In the genomic region with DNA sequence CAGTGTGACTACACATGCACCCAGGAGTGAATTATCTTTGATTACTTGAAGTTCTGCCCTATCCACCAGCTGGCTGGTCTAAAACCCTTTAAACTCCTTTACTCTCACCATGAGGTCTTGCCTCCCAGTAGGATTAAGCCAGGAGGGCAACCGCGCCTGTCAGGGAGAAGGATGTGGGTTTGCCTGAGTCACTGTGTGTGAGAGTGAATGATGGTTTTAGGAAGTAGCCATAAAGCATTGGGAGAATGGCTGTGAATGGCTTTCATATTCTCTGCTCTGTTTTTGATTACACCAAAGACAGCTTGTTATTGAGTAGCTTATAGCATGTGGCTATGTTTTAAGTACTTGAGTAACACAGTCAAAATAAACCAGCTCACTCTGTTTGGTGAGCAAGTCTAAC, we compare ENCODE assay signal across 8 cellular contexts.
DNase-seq lines count a peak whose midpoint lies in the region; ATAC-seq and TF ChIP-seq lines count a peak whose summit lies in the region.

No MANE protein-coding gene starts in this region.

- H3K4me1 Mint-ChIP-seq in WTC11, result peaks cover 22% of the 10 kb centered on the region

- intact Hi-C loops in left lung (cut with DNase I), result no loop called here

- peaks cover 20 to 37% of the 10 kb centered on the region in 2 donors for H3K4me1 ChIP-seq in left lung

- H3K27me3 ChIP-seq in left lung (no peaks in the 10 kb centered on the region), H7 (ENCODE audit: control insufficient read depth, insufficient read depth, low read length) (no peaks in the 10 kb centered on the region)

- H3K4me3 ChIP-seq in left lung, result no peak overlapping the region
- no peak overlapping the region for H3K4me3 ChIP-seq in H7 (ENCODE audit: insufficient read depth, low read depth, low read length)

- peak overlapping the region in 1 of 2 donors; percentile 47 for H3K27ac ChIP-seq in left lung
- no peak overlapping the region for H3K27ac ChIP-seq in caudate nucleus (ENCODE audit: low read depth, low read length)

- H3K36me3 Mint-ChIP-seq in WTC11, result no peaks in the 10 kb centered on the region

- no peaks in the 10 kb centered on the region for H3K9me3 Mint-ChIP-seq in WTC11

- no peaks in the 10 kb centered on the region for H3K27me3 Mint-ChIP-seq in WTC11 (ENCODE audit: low read depth)

- no peak for ATAC-seq in WTC11
- ATAC-seq in left lung, result peak; percentile 13
- ATAC-seq in GM21619 (IDR thresholded peaks at IDR 0.05; ENCODE audit: unreplicated experiment), result no peak

- POLR2A ChIA-PET in WTC11 (lab: Charles Lee), result no interaction called here

- no peaks in the 10 kb centered on the region for H3K9me3 ChIP-seq in left lung

- H3K36me3 ChIP-seq in left lung, result no peaks in the 10 kb centered on the region
- no peaks in the 10 kb centered on the region for H3K36me3 ChIP-seq in H7 (replicated peaks; ENCODE audit: control insufficient read depth, insufficient read depth, low read length)

- CTCF ChIA-PET in WTC11 (lab: Charles Lee), result no interaction called here

- H3K4me3 Mint-ChIP-seq in WTC11, result no peak overlapping the region

- no peak for TF ChIP-seq CTCF in WTC11 (IDR thresholded peaks at IDR 0.05)
- TF ChIP-seq CTCF in left lung (IDR thresholded peaks at IDR 0.05), result no peak

- H3K27ac Mint-ChIP-seq in WTC11, result no peak overlapping the region

- DNase-seq in DMS153 treated with DMSO at 0.1 percent for 48 hours (lab: John Stamatoyannopoulos, UW; ENCODE audit: unreplicated experiment) (peak; percentile 86), NCI-H146 (lab: John Stamatoyannopoulos, UW) (peak; percentile 88), WTC11 (ENCODE audit: low spot score) (no peak), left lung (peak in 1 of 2 donors; percentile 54), GM19240 (ENCODE audit: insufficient read length, low spot score) (no peak), H7 (no peak), caudate nucleus (lab: John Stamatoyannopoulos, UW) (no peak)

TF ChIP-seq in WTC11, 78 proteins besides CTCF, POLR2A, EP300 and RAD21:
- TF ChIP-seq ZNF423 (CRISPR knock-in tag; IDR thresholded peaks at IDR 0.05) (peak; percentile 23; the same call in 1 of the 2 replicates), FOXJ3 (CRISPR knock-in tag; IDR thresholded peaks at IDR 0.05; ENCODE audit: borderline replicate concordance) (no peak)
- TF ChIP-seq, protein P1, sequence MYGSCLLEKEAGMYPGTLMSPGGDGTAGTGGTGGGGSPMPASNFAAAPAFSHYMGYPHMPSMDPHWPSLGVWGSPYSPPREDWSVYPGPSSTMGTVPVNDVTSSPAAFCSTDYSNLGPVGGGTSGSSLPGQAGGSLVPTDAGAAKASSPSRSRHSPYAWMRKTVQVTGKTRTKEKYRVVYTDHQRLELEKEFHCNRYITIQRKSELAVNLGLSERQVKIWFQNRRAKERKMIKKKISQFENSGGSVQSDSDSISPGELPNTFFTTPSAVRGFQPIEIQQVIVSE (CRISPR knock-in tag; IDR thresholded peaks at IDR 0.05; ENCODE audit: borderline replicate concordance), result peak; percentile 52; the same call in 1 of the 2 replicates

Comparison
In these comparisons a context has a peak if more than half of its experiments do, and no peak if none do; other contexts are left out.
1. DNase-seq: peak in DMS153 treated with DMSO at 0.1 percent for 48 hours (single experiment) and NCI-H146 (single experiment); none in WTC11 (single experiment), GM19240 (single experiment), H7 (single experiment) and caudate nucleus (0 of 61).